8 cellular contexts compared by ENCODE assay signal in genomic region chr10:46541017-46541661, GRCh38. TPM values are rescaled to one million over a fixed set of nuclear protein-coding genes. Genes with fewer than 3 reads are reported as not detected.
A peak's percentile ranks its signal among the peaks of the same experiment; 100 is the strongest.
DNase-seq lines count a peak whose midpoint lies in the region; ATAC-seq and TF ChIP-seq lines count a peak whose summit lies in the region.
"Had no signal": no experiment of that assay in that cellular context is flagged by ENCODE, and none has a peak within 500 bp of the region (broad histone marks: within the 10 kb centered on the region; RNA-seq: fewer than 3 reads in every experiment).

No MANE protein-coding gene starts in this region.

- WGBS in adrenal gland, 4 donors: 10 to 18% (median 12%) methylated on average over 30 to 42 of the region's 42 CpGs

- intact Hi-C loops in adrenal gland (cut with DNase I): no loop called here

- no peak for ATAC-seq in stimulated activated naive CD8-positive, alpha-beta T cell treated with anti-CD3 and anti-CD28 coated beads, Interleukin-15, Interleukin-2, amounts not matched to agents 100 U/mL and 50 U/mL, for 24 hours
- ATAC-seq in GM21717 (IDR thresholded peaks at IDR 0.05; ENCODE audit: unreplicated experiment): no peak

- H3K4me1 ChIP-seq in HEK293 (ENCODE audit: control insufficient read depth, insufficient read depth, low read length) (no peaks in the 10 kb centered on the region), adrenal gland (replicated peaks in 1 of 2) (peaks cover 5% of the 10 kb centered on the region in 2 donors)

- CTCF ChIA-PET in HEK293 (lab: Yijun Ruan, JAX): no interaction called here

- POLR2A ChIA-PET in HEK293 (lab: Yijun Ruan, JAX): no interaction called here

- no peaks in the 10 kb centered on the region for H3K36me3 ChIP-seq in HEK293 (ENCODE audit: control insufficient read depth in 2 of 2, insufficient read depth in 1 of 2, low read length in 2 of 2)
- no peaks in the 10 kb centered on the region for H3K36me3 ChIP-seq in adrenal gland (replicated peaks in 1 of 2)

- peaks cover 19% of the 10 kb centered on the region for H3K27me3 ChIP-seq in adrenal gland

- no peak overlapping the region for H3K27ac ChIP-seq in HEK293 (ENCODE audit: extremely low read depth, low read depth, low read length)
- H3K27ac ChIP-seq in adrenal gland: no peak overlapping the region

- no peak for TF ChIP-seq POLR2A in adrenal gland (IDR thresholded peaks at IDR 0.05)

- H3K9me3 ChIP-seq in HEK293 (ENCODE audit: control insufficient read depth, insufficient read depth, low read depth, low read length) (no peaks in the 10 kb centered on the region), adrenal gland (replicated peaks in 1 of 3) (no peaks in the 10 kb centered on the region)

- TF ChIP-seq CTCF in HEK293 (tag by site-specific recombination; IDR thresholded peaks at IDR 0.05) (no peak), adrenal gland (IDR thresholded peaks at IDR 0.05) (peak in 1 of 6 experiments; percentile 15)

- H3K4me3 ChIP-seq in HEK293 (ENCODE audit: low read depth, low read length) (no peak overlapping the region), adrenal gland (peak overlapping the region in 1 of 4 donors; percentile 48), iPS-11a (ENCODE audit: low read depth, low read length) (peak overlapping the region; percentile 44)

- DNase-seq in adrenal gland: peak in 4 of 7 donors; percentile 13 to 27 (median 21)
- DNase-seq in stimulated activated naive CD8-positive, alpha-beta T cell treated with anti-CD3 and anti-CD28 coated beads, Interleukin-15, Interleukin-2, amounts not matched to agents 100 U/mL and 50 U/mL, for 24 hours: peak; percentile 25
- no peak for DNase-seq in COLO829 (ENCODE audit: low spot score)
- no peak for DNase-seq in NCI-H2081 (lab: John Stamatoyannopoulos, UW)
- DNase-seq: NCI-H774 had no signal

TF ChIP-seq in HEK293, 187 proteins besides CTCF, POLR2A, EP300 and RAD21:
- TF ChIP-seq KLF8 (tag by site-specific recombination; IDR thresholded peaks at IDR 0.05) (peak; percentile 53; the same call in 1 of the 2 replicates), KLF1 (tag by site-specific recombination; IDR thresholded peaks at IDR 0.05) (peak; percentile 58), ZNF274 (IDR thresholded peaks at IDR 0.05; ENCODE audit: low read length) (no peak), ZNF274 (tag by site-specific recombination; IDR thresholded peaks at IDR 0.05; ENCODE audit: borderline replicate concordance) (no peak)

RNA-seq across cellular contexts. Expression of gene GPRIN2, which starts 15.3 kb away (rescaled TPM):
- under 1 TPM in 2 of 8 donors, not detected in 6; 0.28 to 0.44 TPM for total RNA-seq in adrenal gland
- polyA plus RNA-seq in adrenal gland: under 1 TPM in 2 of 3 donors, not detected in 1; 0.17 to 0.56 TPM

RNA-seq across cellular contexts. Expression of gene SYT15, which starts 37.8 kb away (rescaled TPM):
- 10 to 100 TPM in 1 of 8 donors, 1 to 10 TPM in 6, under 1 TPM in 1; 0.95 to 32.5 (median 2.8) TPM for total RNA-seq in adrenal gland
- 1 to 10 TPM in 2 of 3 donors, under 1 TPM in 1; 0.72 to 1.6 (median 1.3) TPM for polyA plus RNA-seq in adrenal gland

Comparison
In these comparisons a context has a peak if more than half of its experiments do, and no peak if none do; other contexts are left out.
1. DNase-seq: peak in adrenal gland (4 of 7) and stimulated activated naive CD8-positive, alpha-beta T cell treated with anti-CD3 and anti-CD28 coated beads, Interleukin-15, Interleukin-2, amounts not matched to agents 100 U/mL and 50 U/mL, for 24 hours (single experiment); none in COLO829 (single experiment) and NCI-H2081 (0 of 2).